In the genomic region with DNA sequence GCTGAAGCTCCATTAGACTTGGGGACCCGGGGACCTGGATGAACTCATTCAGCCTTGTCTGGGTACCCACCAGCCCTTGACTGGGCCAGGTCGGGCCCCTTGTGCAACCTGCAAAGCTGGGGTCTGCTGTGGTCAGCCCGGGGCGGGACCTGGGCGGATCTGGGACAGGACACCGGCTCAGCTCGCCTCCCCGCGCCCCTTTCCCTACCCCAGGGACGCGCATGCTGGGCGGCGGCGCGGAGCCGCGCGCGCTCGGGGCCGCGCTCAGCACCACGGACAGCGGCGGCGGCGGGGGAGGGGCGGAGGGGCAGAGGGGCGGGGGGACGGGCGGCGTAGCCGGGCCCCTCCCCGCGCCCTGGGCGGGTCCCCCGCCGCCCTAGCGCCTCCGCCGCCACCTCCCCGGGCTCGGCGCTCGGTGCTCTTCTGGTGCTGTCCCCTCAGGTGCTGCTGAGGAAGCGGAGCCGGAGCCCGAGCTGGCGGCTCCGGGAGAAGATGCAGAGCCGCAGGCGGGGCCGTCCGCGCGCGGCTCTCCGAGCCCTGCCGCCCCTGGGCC, we compare ENCODE assay signal across 1 cellular context.
TF ChIP-seq lines count a peak whose summit lies in the region.

No MANE protein-coding gene starts in this region.

TF ChIP-seq in WTC11, 78 proteins besides CTCF, POLR2A, EP300 and RAD21 (continued from another document):
- TF ChIP-seq, protein P1, sequence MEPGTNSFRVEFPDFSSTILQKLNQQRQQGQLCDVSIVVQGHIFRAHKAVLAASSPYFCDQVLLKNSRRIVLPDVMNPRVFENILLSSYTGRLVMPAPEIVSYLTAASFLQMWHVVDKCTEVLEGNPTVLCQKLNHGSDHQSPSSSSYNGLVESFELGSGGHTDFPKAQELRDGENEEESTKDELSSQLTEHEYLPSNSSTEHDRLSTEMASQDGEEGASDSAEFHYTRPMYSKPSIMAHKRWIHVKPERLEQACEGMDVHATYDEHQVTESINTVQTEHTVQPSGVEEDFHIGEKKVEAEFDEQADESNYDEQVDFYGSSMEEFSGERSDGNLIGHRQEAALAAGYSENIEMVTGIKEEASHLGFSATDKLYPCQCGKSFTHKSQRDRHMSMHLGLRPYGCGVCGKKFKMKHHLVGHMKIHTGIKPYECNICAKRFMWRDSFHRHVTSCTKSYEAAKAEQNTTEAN (CRISPR knock-in tag; IDR thresholded peaks at IDR 0.05), result 0 out of 2 replicates have a peak, but pooled peaks have one; percentile 15
- TF ChIP-seq ELF4 (CRISPR knock-in tag; IDR thresholded peaks at IDR 0.05; ENCODE audit: low read depth) (peak; percentile 77; the same call in 1 of the 2 replicates), NFE2L1 (CRISPR knock-in tag; IDR thresholded peaks at IDR 0.05) (0 out of 2 replicates have a peak, but pooled peaks have one; percentile 20), ARID4B (CRISPR knock-in tag; IDR thresholded peaks at IDR 0.05; ENCODE audit: borderline replicate concordance) (no peak), CBFB (CRISPR knock-in tag; IDR thresholded peaks at IDR 0.05; ENCODE audit: low read depth) (0 out of 2 replicates have a peak, but pooled peaks have one; percentile 22), CREB1 (CRISPR knock-in tag; IDR thresholded peaks at IDR 0.05) (no peak), ESRRA (CRISPR knock-in tag; IDR thresholded peaks at IDR 0.05; ENCODE audit: borderline replicate concordance) (peak; percentile 82; the same call in 1 of the 2 replicates), FOXP1 (CRISPR knock-in tag; IDR thresholded peaks at IDR 0.05; ENCODE audit: borderline replicate concordance) (peak; percentile 80; the same call in 1 of the 2 replicates), GABPB1 (CRISPR knock-in tag; IDR thresholded peaks at IDR 0.05) (0 out of 2 replicates have a peak, but pooled peaks have one; percentile 29), OVOL2 (CRISPR knock-in tag; IDR thresholded peaks at IDR 0.05; ENCODE audit: borderline replicate concordance) (no peak)
- TF ChIP-seq, protein P2, sequence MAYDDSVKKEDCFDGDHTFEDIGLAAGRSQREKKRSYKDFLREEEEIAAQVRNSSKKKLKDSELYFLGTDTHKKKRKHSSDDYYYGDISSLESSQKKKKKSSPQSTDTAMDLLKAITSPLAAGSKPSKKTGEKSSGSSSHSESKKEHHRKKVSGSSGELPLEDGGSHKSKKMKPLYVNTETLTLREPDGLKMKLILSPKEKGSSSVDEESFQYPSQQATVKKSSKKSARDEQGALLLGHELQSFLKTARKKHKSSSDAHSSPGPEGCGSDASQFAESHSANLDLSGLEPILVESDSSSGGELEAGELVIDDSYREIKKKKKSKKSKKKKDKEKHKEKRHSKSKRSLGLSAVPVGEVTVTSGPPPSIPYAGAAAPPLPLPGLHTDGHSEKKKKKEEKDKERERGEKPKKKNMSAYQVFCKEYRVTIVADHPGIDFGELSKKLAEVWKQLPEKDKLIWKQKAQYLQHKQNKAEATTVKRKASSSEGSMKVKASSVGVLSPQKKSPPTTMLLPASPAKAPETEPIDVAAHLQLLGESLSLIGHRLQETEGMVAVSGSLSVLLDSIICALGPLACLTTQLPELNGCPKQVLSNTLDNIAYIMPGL (CRISPR knock-in tag; IDR thresholded peaks at IDR 0.05), result 0 out of 2 replicates have a peak, but pooled peaks have one; percentile 10
- TF ChIP-seq, protein P3, sequence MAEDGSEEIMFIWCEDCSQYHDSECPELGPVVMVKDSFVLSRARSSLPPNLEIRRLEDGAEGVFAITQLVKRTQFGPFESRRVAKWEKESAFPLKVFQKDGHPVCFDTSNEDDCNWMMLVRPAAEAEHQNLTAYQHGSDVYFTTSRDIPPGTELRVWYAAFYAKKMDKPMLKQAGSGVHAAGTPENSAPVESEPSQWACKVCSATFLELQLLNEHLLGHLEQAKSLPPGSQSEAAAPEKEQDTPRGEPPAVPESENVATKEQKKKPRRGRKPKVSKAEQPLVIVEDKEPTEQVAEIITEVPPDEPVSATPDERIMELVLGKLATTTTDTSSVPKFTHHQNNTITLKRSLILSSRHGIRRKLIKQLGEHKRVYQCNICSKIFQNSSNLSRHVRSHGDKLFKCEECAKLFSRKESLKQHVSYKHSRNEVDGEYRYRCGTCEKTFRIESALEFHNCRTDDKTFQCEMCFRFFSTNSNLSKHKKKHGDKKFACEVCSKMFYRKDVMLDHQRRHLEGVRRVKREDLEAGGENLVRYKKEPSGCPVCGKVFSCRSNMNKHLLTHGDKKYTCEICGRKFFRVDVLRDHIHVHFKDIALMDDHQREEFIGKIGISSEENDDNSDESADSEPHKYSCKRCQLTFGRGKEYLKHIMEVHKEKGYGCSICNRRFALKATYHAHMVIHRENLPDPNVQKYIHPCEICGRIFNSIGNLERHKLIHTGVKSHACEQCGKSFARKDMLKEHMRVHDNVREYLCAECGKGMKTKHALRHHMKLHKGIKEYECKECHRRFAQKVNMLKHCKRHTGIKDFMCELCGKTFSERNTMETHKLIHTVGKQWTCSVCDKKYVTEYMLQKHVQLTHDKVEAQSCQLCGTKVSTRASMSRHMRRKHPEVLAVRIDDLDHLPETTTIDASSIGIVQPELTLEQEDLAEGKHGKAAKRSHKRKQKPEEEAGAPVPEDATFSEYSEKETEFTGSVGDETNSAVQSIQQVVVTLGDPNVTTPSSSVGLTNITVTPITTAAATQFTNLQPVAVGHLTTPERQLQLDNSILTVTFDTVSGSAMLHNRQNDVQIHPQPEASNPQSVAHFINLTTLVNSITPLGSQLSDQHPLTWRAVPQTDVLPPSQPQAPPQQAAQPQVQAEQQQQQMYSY (CRISPR knock-in tag; IDR thresholded peaks at IDR 0.05), result 0 out of 2 replicates have a peak, but pooled peaks have one; percentile 5
